ENCODE assay signal across 15 cellular contexts in the genomic region with DNA sequence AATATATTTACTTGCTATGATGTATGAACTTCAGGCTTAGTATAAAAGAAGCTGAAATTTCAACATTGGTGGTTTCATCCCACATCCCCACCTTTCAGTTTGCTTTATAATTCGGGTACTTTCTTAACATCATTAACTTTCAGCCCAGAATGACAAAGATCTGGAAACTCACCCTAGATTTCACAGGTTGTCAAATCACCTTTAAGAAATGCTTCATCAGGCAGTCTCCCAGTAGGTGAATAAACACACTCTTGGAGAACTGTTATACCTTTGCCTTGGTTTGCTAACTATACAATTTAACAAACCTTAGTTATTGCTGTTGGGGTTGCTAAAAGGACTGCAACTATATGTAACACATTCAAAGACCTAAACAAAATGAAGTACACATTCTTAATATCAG. TPM values are rescaled to one million over a fixed set of nuclear protein-coding genes. Genes with fewer than 3 reads are reported as not detected.
DNase-seq lines count a peak whose midpoint lies in the region; ATAC-seq lines count a peak whose summit lies in the region.
"Had no signal": no experiment of that assay in that cellular context is flagged by ENCODE, and none has a peak within 500 bp of the region (broad histone marks: within the 10 kb centered on the region; RNA-seq: fewer than 3 reads in every experiment).

No MANE protein-coding gene starts in this region.

- H3K9me3 Mint-ChIP-seq in stimulated activated naive CD8-positive, alpha-beta T cell treated with anti-CD3 and anti-CD28 coated beads, Interleukin-15, amount 100 ng/mL, for 72 hours, result no peaks in the 10 kb centered on the region
- no peaks in the 10 kb centered on the region for H3K9me3 Mint-ChIP-seq in activated T-helper 17 cell treated with anti-CD3 and anti-CD28 coated beads, Interleukin-2, amount 50 U/mL, for 72 hours
- H3K9me3 Mint-ChIP-seq in stimulated activated effector memory CD8-positive, alpha-beta T cell treated with anti-CD3 and anti-CD28 coated beads, Interleukin-12 subunit alpha, Interleukin-12 subunit beta, amount 100 ng/mL, for 72 hours, result no peaks in the 10 kb centered on the region
- H3K9me3 Mint-ChIP-seq: CD4-positive, alpha-beta memory T cell; GM23338; H9 had no signal

- peaks cover 21% of the 10 kb centered on the region for H3K4me1 Mint-ChIP-seq in stimulated activated naive CD8-positive, alpha-beta T cell treated with anti-CD3 and anti-CD28 coated beads, Interleukin-15, amount 100 ng/mL, for 72 hours
- peaks cover 4% of the 10 kb centered on the region for H3K4me1 Mint-ChIP-seq in activated T-helper 17 cell treated with anti-CD3 and anti-CD28 coated beads, Interleukin-2, amount 50 U/mL, for 72 hours
- peaks cover 25% of the 10 kb centered on the region for H3K4me1 Mint-ChIP-seq in stimulated activated effector memory CD8-positive, alpha-beta T cell treated with anti-CD3 and anti-CD28 coated beads, Interleukin-12 subunit alpha, Interleukin-12 subunit beta, amount 100 ng/mL, for 72 hours

- no peak overlapping the region for H3K27ac Mint-ChIP-seq in stimulated activated naive CD8-positive, alpha-beta T cell treated with anti-CD3 and anti-CD28 coated beads, Interleukin-15, amount 100 ng/mL, for 72 hours
- H3K27ac Mint-ChIP-seq in activated T-helper 17 cell treated with anti-CD3 and anti-CD28 coated beads, Interleukin-2, amount 50 U/mL, for 72 hours, result no peak overlapping the region
- H3K27ac Mint-ChIP-seq in stimulated activated effector memory CD8-positive, alpha-beta T cell treated with anti-CD3 and anti-CD28 coated beads, Interleukin-12 subunit alpha, Interleukin-12 subunit beta, amount 100 ng/mL, for 72 hours, result no peak overlapping the region
- H3K27ac Mint-ChIP-seq: GM23338, H9 had no signal

- no peaks in the 10 kb centered on the region for H3K36me3 Mint-ChIP-seq in activated T-helper 17 cell treated with anti-CD3 and anti-CD28 coated beads, Interleukin-2, amount 50 U/mL, for 72 hours (ENCODE audit: low read depth)
- H3K36me3 Mint-ChIP-seq in stimulated activated effector memory CD8-positive, alpha-beta T cell treated with anti-CD3 and anti-CD28 coated beads, Interleukin-12 subunit alpha, Interleukin-12 subunit beta, amount 100 ng/mL, for 72 hours, result no peaks in the 10 kb centered on the region

- H3K4me3 Mint-ChIP-seq in stimulated activated naive CD8-positive, alpha-beta T cell treated with anti-CD3 and anti-CD28 coated beads, Interleukin-15, amount 100 ng/mL, for 72 hours, result no peak overlapping the region
- no peak overlapping the region for H3K4me3 Mint-ChIP-seq in activated T-helper 17 cell treated with anti-CD3 and anti-CD28 coated beads, Interleukin-2, amount 50 U/mL, for 72 hours
- no peak overlapping the region for H3K4me3 Mint-ChIP-seq in stimulated activated effector memory CD8-positive, alpha-beta T cell treated with anti-CD3 and anti-CD28 coated beads, Interleukin-12 subunit alpha, Interleukin-12 subunit beta, amount 100 ng/mL, for 72 hours
- H3K4me3 Mint-ChIP-seq: CD4-positive, alpha-beta memory T cell; GM23338; H9 had no signal

- peak; percentile 84 for ATAC-seq in stimulated activated naive CD8-positive, alpha-beta T cell treated with anti-CD3 and anti-CD28 coated beads, Interleukin-15, amount 100 ng/mL, for 72 hours
- ATAC-seq in stimulated activated naive CD8-positive, alpha-beta T cell treated with anti-CD3 and anti-CD28 coated beads, Interleukin-15, Interleukin-2, amounts not matched to agents 100 U/mL and 50 U/mL, for 24 hours, result no peak
- ATAC-seq in GM19463 (IDR thresholded peaks at IDR 0.05; ENCODE audit: unreplicated experiment) (peak; percentile 57), HG03457 (IDR thresholded peaks at IDR 0.05; ENCODE audit: unreplicated experiment) (no peak)
- ATAC-seq in activated T-helper 17 cell treated with anti-CD3 and anti-CD28 coated beads, Interleukin-2, amount 50 U/mL, for 72 hours (replicated peaks), result peak; percentile 80
- ATAC-seq in stimulated activated effector memory CD8-positive, alpha-beta T cell treated with anti-CD3 and anti-CD28 coated beads, Interleukin-12 subunit alpha, Interleukin-12 subunit beta, amount 100 ng/mL, for 72 hours, result peak; percentile 72
- ATAC-seq: A549, GM23338 had no signal

- DNase-seq in stimulated activated naive CD8-positive, alpha-beta T cell treated with anti-CD3 and anti-CD28 coated beads, Interleukin-15, amount 100 ng/mL, for 72 hours, result no peak
- DNase-seq in stimulated activated naive CD8-positive, alpha-beta T cell treated with anti-CD3 and anti-CD28 coated beads, Interleukin-15, Interleukin-2, amounts not matched to agents 100 U/mL and 50 U/mL, for 24 hours, result no peak
- DNase-seq in stimulated activated effector memory CD8-positive, alpha-beta T cell treated with anti-CD3 and anti-CD28 coated beads, Interleukin-12 subunit alpha, Interleukin-12 subunit beta, amount 100 ng/mL, for 72 hours (ENCODE audit: low spot score in 2 of 2), result no peak
- DNase-seq in medulla oblongata (ENCODE audit: extremely low spot score), result no peak
- DNase-seq in Kasumi-1 (lab: John Stamatoyannopoulos, UW), result no peak
- DNase-seq: BE2C; CD4-positive, alpha-beta memory T cell; DMS79; H9 had no signal

- H3K27me3 Mint-ChIP-seq in stimulated activated naive CD8-positive, alpha-beta T cell treated with anti-CD3 and anti-CD28 coated beads, Interleukin-15, amount 100 ng/mL, for 72 hours, result no peaks in the 10 kb centered on the region
- no peaks in the 10 kb centered on the region for H3K27me3 Mint-ChIP-seq in activated T-helper 17 cell treated with anti-CD3 and anti-CD28 coated beads, Interleukin-2, amount 50 U/mL, for 72 hours
- H3K27me3 Mint-ChIP-seq: CD4-positive, alpha-beta memory T cell had no signal

RNA-seq across cellular contexts. Expression of gene MLANA, which starts 54.4 kb away (rescaled TPM):
- total RNA-seq in activated T-helper 17 cell treated with anti-CD3 and anti-CD28 coated beads, Interleukin-2, amount 50 U/mL, for 72 hours, result not detected
- total RNA-seq: CD4-positive, alpha-beta memory T cell; G401; GM23338; H9 had no signal

Comparison
In these comparisons a context has a peak if more than half of its experiments do, and no peak if none do; other contexts are left out.
1. ATAC-seq: peak in stimulated activated naive CD8-positive, alpha-beta T cell treated with anti-CD3 and anti-CD28 coated beads, Interleukin-15, amount 100 ng/mL, for 72 hours (single experiment), GM19463 (single experiment), activated T-helper 17 cell treated with anti-CD3 and anti-CD28 coated beads, Interleukin-2, amount 50 U/mL, for 72 hours (single experiment) and stimulated activated effector memory CD8-positive, alpha-beta T cell treated with anti-CD3 and anti-CD28 coated beads, Interleukin-12 subunit alpha, Interleukin-12 subunit beta, amount 100 ng/mL, for 72 hours (single experiment); none in stimulated activated naive CD8-positive, alpha-beta T cell treated with anti-CD3 and anti-CD28 coated beads, Interleukin-15, Interleukin-2, amounts not matched to agents 100 U/mL and 50 U/mL, for 24 hours (single experiment) and HG03457 (single experiment).